9 cellular contexts compared by ENCODE assay signal in genomic region chr4:164383187-164384181, GRCh38.
DNase-seq lines count a peak whose midpoint lies in the region; ATAC-seq and TF ChIP-seq lines count a peak whose summit lies in the region.
"Had no signal": no experiment of that assay in that cellular context is flagged by ENCODE, and none has a peak within 500 bp of the region (broad histone marks: within the 10 kb centered on the region; RNA-seq: fewer than 3 reads in every experiment).

No MANE protein-coding gene starts in this region.

- H3K4me3 ChIP-seq in astrocyte of the spinal cord (ENCODE audit: low read depth, low read length) = peak overlapping the region; percentile 55

- peaks cover 3% of the 10 kb centered on the region for H3K4me1 Mint-ChIP-seq in activated CD4-positive, alpha-beta T cell treated with anti-CD3 and anti-CD28 coated beads for 36 hours
- H3K4me1 Mint-ChIP-seq: CD4-positive, CD25-positive, alpha-beta regulatory T cell had no signal

- peak overlapping the region; percentile 98 for H3K27ac ChIP-seq in substantia nigra (ENCODE audit: low read depth, low read length, poor library complexity, severe bottlenecking)

- ATAC-seq in activated CD4-positive, alpha-beta T cell treated with anti-CD3 and anti-CD28 coated beads for 36 hours = peak; percentile 51
- ATAC-seq in GM21786 (IDR thresholded peaks at IDR 0.05; ENCODE audit: unreplicated experiment) = no peak

- H3K4me3 Mint-ChIP-seq in activated CD4-positive, alpha-beta T cell treated with anti-CD3 and anti-CD28 coated beads for 36 hours = no peak overlapping the region
- H3K4me3 Mint-ChIP-seq: CD4-positive, CD25-positive, alpha-beta regulatory T cell had no signal

- H3K27me3 Mint-ChIP-seq in activated CD4-positive, alpha-beta T cell treated with anti-CD3 and anti-CD28 coated beads for 36 hours = peaks cover 41% of the 10 kb centered on the region

- CTCF ChIA-PET in activated CD4-positive, alpha-beta T cell treated with anti-CD3 and anti-CD28 coated beads for 36 hours (lab: Charles Lee) = interaction anchor here (0.7 kb wide), 1 partner anchor 33 kb away, joined by 3 read pairs; no protein-coding TSS in a partner anchor

- no peaks in the 10 kb centered on the region for H3K9me3 Mint-ChIP-seq in activated CD4-positive, alpha-beta T cell treated with anti-CD3 and anti-CD28 coated beads for 36 hours (ENCODE audit: low read depth)

- intact Hi-C loops in activated CD4-positive, alpha-beta T cell treated with anti-CD3 and anti-CD28 coated beads for 36 hours (cut with DNase I, micrococcal nuclease) = no loop called here

- H3K36me3 Mint-ChIP-seq in activated CD4-positive, alpha-beta T cell treated with anti-CD3 and anti-CD28 coated beads for 36 hours (ENCODE audit: low read depth) = no peaks in the 10 kb centered on the region
- H3K36me3 Mint-ChIP-seq: CD4-positive, CD25-positive, alpha-beta regulatory T cell had no signal

- peak; percentile 35 for DNase-seq in activated CD4-positive, alpha-beta T cell treated with anti-CD3 and anti-CD28 coated beads for 36 hours
- DNase-seq in activated CD4-positive, alpha-beta T cell treated with anti-CD3 and anti-CD28 coated beads for 4 hours = no peak
- DNase-seq in astrocyte of the spinal cord (ENCODE audit: low read depth, low spot score) (peak; percentile 70), kidney tubule cell (ENCODE audit: low spot score) (peak; percentile 43), substantia nigra (lab: John Stamatoyannopoulos, UW) (peak; percentile 72 to 97 (median 90)), NCI-H187 (lab: John Stamatoyannopoulos, UW) (no peak), cortex of kidney (lab: John Stamatoyannopoulos, UW) (no peak)

- in situ Hi-C loops in astrocyte of the spinal cord (cut with HindIII; ENCODE audit: low sequenced_read_pairs) = no loop called here

- POLR2A ChIA-PET in activated CD4-positive, alpha-beta T cell treated with anti-CD3 and anti-CD28 coated beads for 36 hours (lab: Charles Lee) = no interaction called here

- H3K27ac Mint-ChIP-seq in activated CD4-positive, alpha-beta T cell treated with anti-CD3 and anti-CD28 coated beads for 36 hours = no peak overlapping the region
- H3K27ac Mint-ChIP-seq: CD4-positive, CD25-positive, alpha-beta regulatory T cell had no signal

- peak; percentile 47 for TF ChIP-seq CTCF in astrocyte of the spinal cord (IDR thresholded peaks at IDR 0.05; ENCODE audit: low read depth, low read length)

Comparison
In these comparisons a context has a peak if more than half of its experiments do, and no peak if none do; other contexts are left out.
1. DNase-seq: peak in activated CD4-positive, alpha-beta T cell treated with anti-CD3 and anti-CD28 coated beads for 36 hours (single experiment), astrocyte of the spinal cord (single experiment), kidney tubule cell (single experiment) and substantia nigra (49 of 49); none in activated CD4-positive, alpha-beta T cell treated with anti-CD3 and anti-CD28 coated beads for 4 hours (0 of 2), NCI-H187 (0 of 2) and cortex of kidney (single experiment).